9 cellular contexts compared by ENCODE assay signal in genomic region chr10:18868919-18869318, GRCh38.
"Had no signal": no experiment of that assay in that cellular context is flagged by ENCODE, and none has a peak within 500 bp of the region (broad histone marks: within the 10 kb centered on the region; RNA-seq: fewer than 3 reads in every experiment).

No MANE protein-coding gene starts in this region.

- H3K36me3 ChIP-seq: HAP-1 had no signal

- H3K4me1 ChIP-seq: HAP-1 had no signal

- H3K9me3 ChIP-seq: HAP-1 had no signal

- H3K9ac ChIP-seq: GM23248 had no signal

- H3K27ac ChIP-seq: GM23248, HL-60 had no signal

- H3K4me3 ChIP-seq: GM23248, HAP-1, K562 had no signal

- DNase-seq: GM23248, GOT3, H7, HFFc6, IMR-90 had no signal

- FAIRE-seq: HepG2, K562 had no signal

- H3K27ac Mint-ChIP-seq: HFFc6 had no signal

- H2AFZ ChIP-seq: GM23248 had no signal

- H3K4me3 Mint-ChIP-seq: HFFc6 had no signal
